In the genomic region with DNA sequence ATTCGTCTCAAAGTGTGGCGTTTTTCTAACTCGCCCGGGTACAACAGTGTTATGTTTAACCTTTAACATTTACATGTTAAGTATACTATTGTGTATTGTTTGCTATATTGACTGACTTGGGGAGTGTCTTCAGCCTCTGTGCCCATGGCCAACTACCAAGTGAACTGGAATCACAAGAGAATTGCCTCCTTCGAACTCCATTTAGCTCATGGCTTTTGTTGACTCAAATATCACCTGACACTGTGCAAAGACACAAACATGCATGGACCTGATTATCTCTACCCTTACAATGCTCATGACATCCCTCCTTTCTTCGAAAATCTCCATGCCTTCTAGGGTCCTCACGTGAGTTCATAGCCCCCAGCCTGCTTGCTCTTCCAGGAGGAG, we compare ENCODE assay signal across 8 cellular contexts. TPM values are rescaled to one million over a fixed set of nuclear protein-coding genes. Genes with fewer than 3 reads are reported as not detected.
A peak's percentile ranks its signal among the peaks of the same experiment; 100 is the strongest.
DNase-seq lines count a peak whose midpoint lies in the region; ATAC-seq, FAIRE-seq and TF ChIP-seq lines count a peak whose summit lies in the region.

No MANE protein-coding gene starts in this region.

- intact Hi-C loops in activated CD4-positive, alpha-beta T cell treated with anti-CD3 and anti-CD28 coated beads, Interleukin-2, amount 10 ng/mL, durations not matched to agents 24 days and 14 days (cut with micrococcal nuclease): no loop called here

- H3K36me3 Mint-ChIP-seq in activated CD4-positive, alpha-beta T cell treated with anti-CD3 and anti-CD28 coated beads, Interleukin-2, amount 10 ng/mL, durations not matched to agents 24 days and 14 days (ENCODE audit: low read depth): peaks cover 53% of the 10 kb centered on the region
- peaks cover 50% of the 10 kb centered on the region for H3K36me3 Mint-ChIP-seq in activated naive CD8-positive, alpha-beta T cell treated with anti-CD3 and anti-CD28 coated beads, Interleukin-2, amount 10 ng/mL, durations not matched to agents 7 days and 5 days

- TF ChIP-seq POLR2A in suprapubic skin (IDR thresholded peaks at IDR 0.05): no peak

- peak; percentile 74 for FAIRE-seq in keratinocyte (lab: Jason Lieb, UNC)

- peaks cover 36% of the 10 kb centered on the region for H3K9me3 Mint-ChIP-seq in activated CD4-positive, alpha-beta T cell treated with anti-CD3 and anti-CD28 coated beads, Interleukin-2, amount 10 ng/mL, durations not matched to agents 24 days and 14 days
- H3K9me3 Mint-ChIP-seq in activated naive CD8-positive, alpha-beta T cell treated with anti-CD3 and anti-CD28 coated beads, Interleukin-2, amount 10 ng/mL, durations not matched to agents 7 days and 5 days: peaks cover 20% of the 10 kb centered on the region

- no peaks in the 10 kb centered on the region for H3K27me3 Mint-ChIP-seq in activated CD4-positive, alpha-beta T cell treated with anti-CD3 and anti-CD28 coated beads, Interleukin-2, amount 10 ng/mL, durations not matched to agents 24 days and 14 days
- H3K27me3 Mint-ChIP-seq in activated naive CD8-positive, alpha-beta T cell treated with anti-CD3 and anti-CD28 coated beads, Interleukin-2, amount 10 ng/mL, durations not matched to agents 7 days and 5 days: no peaks in the 10 kb centered on the region

- peak overlapping the region; percentile 84 for H3K27ac Mint-ChIP-seq in activated CD4-positive, alpha-beta T cell treated with anti-CD3 and anti-CD28 coated beads, Interleukin-2, amount 10 ng/mL, durations not matched to agents 24 days and 14 days
- H3K27ac Mint-ChIP-seq in activated naive CD8-positive, alpha-beta T cell treated with anti-CD3 and anti-CD28 coated beads, Interleukin-2, amount 10 ng/mL, durations not matched to agents 7 days and 5 days: peak overlapping the region; percentile 89

- peak overlapping the region; percentile 78 for H3K4me2 ChIP-seq in keratinocyte (ENCODE audit: control insufficient read depth, extremely low read depth, insufficient read depth, low read depth, low read length)

- H3K79me2 ChIP-seq in keratinocyte (ENCODE audit: control insufficient read depth, insufficient read depth, low read length): peaks cover 55% of the 10 kb centered on the region

- peak overlapping the region; percentile 89 for H3K4me3 Mint-ChIP-seq in activated CD4-positive, alpha-beta T cell treated with anti-CD3 and anti-CD28 coated beads, Interleukin-2, amount 10 ng/mL, durations not matched to agents 24 days and 14 days
- H3K4me3 Mint-ChIP-seq in activated naive CD8-positive, alpha-beta T cell treated with anti-CD3 and anti-CD28 coated beads, Interleukin-2, amount 10 ng/mL, durations not matched to agents 7 days and 5 days: peak overlapping the region; percentile 93

- ATAC-seq in activated naive CD8-positive, alpha-beta T cell treated with anti-CD3 and anti-CD28 coated beads, Interleukin-2, amount 10 ng/mL, durations not matched to agents 7 days and 5 days (ENCODE audit: low read depth): no peak
- no peak for ATAC-seq in HG03025 (IDR thresholded peaks at IDR 0.05; ENCODE audit: low FRiP score, unreplicated experiment)

- H3K4me1 ChIP-seq in keratinocyte (ENCODE audit: control insufficient read depth, extremely low read depth, insufficient read depth, low read length): peaks cover 8% of the 10 kb centered on the region
- H3K4me1 ChIP-seq in suprapubic skin: peaks cover 6% of the 10 kb centered on the region

- TF ChIP-seq EP300 in suprapubic skin (IDR thresholded peaks at IDR 0.05): no peak

- WGBS in suprapubic skin: 2% methylated on average over 7 of the region's 7 CpGs

- peak overlapping the region; percentile 97 for H2AFZ ChIP-seq in keratinocyte (ENCODE audit: control insufficient read depth, low read length)

- no peak for DNase-seq in activated CD4-positive, alpha-beta T cell treated with anti-CD3 and anti-CD28 coated beads, Interleukin-2, amount 10 ng/mL, durations not matched to agents 24 days and 14 days
- no peak for DNase-seq in activated CD4-positive, alpha-beta T cell treated with anti-CD3 and anti-CD28 coated beads, Interleukin-2, amount 50 U/mL, for 48 hours
- no peak for DNase-seq in activated naive CD8-positive, alpha-beta T cell treated with anti-CD3 and anti-CD28 coated beads, Interleukin-2, amount 10 ng/mL, durations not matched to agents 7 days and 5 days
- no peak for DNase-seq in keratinocyte (ENCODE audit: low read depth, low spot score)
- no peak for DNase-seq in suprapubic skin (ENCODE audit: low spot score in 2 of 2)
- no peak for DNase-seq in epidermal melanocyte (ENCODE audit: insufficient read length, low spot score)
- no peak for DNase-seq in NCI-H146 treated with DMSO at 0.1 percent for 48 hours (lab: John Stamatoyannopoulos, UW; ENCODE audit: unreplicated experiment)

- peak overlapping the region; percentile 93 for H3K9ac ChIP-seq in keratinocyte (ENCODE audit: control insufficient read depth, extremely low read depth, insufficient read depth, low read length)

- H3K36me3 ChIP-seq in keratinocyte (ENCODE audit: control insufficient read depth in 2 of 2, extremely low read depth in 1 of 2, insufficient read depth in 2 of 2, low read length in 2 of 2) (peaks cover 0 to 5% of the 10 kb centered on the region in 2 experiments), suprapubic skin (peaks cover 13% of the 10 kb centered on the region)

- H3K4me1 Mint-ChIP-seq in activated CD4-positive, alpha-beta T cell treated with anti-CD3 and anti-CD28 coated beads, Interleukin-2, amount 10 ng/mL, durations not matched to agents 24 days and 14 days: peaks cover 11% of the 10 kb centered on the region
- H3K4me1 Mint-ChIP-seq in activated naive CD8-positive, alpha-beta T cell treated with anti-CD3 and anti-CD28 coated beads, Interleukin-2, amount 10 ng/mL, durations not matched to agents 7 days and 5 days: peaks cover 18% of the 10 kb centered on the region

- H3K27me3 ChIP-seq in keratinocyte (ENCODE audit: control insufficient read depth, extremely low read depth, insufficient read depth, low read length) (no peaks in the 10 kb centered on the region), suprapubic skin (no peaks in the 10 kb centered on the region)

- POLR2A ChIA-PET in activated naive CD8-positive, alpha-beta T cell treated with anti-CD3 and anti-CD28 coated beads, Interleukin-2, amount 10 ng/mL, durations not matched to agents 7 days and 5 days (lab: Charles Lee): interaction anchor here (0.9 to 2.9 kb wide), 4 partner anchors 28 to 452 kb away, joined by 3 to 12 read pairs (median 8); a partner anchor contains a TSS

- peak overlapping the region; percentile 81 for H3K27ac ChIP-seq in keratinocyte (ENCODE audit: control insufficient read depth, insufficient read depth, low read length)
- H3K27ac ChIP-seq in suprapubic skin: peak overlapping the region; percentile 77

- H3K9me3 ChIP-seq in keratinocyte (ENCODE audit: control insufficient read depth, low read depth, low read length) (no peaks in the 10 kb centered on the region), suprapubic skin (no peaks in the 10 kb centered on the region)

- H4K20me1 ChIP-seq in keratinocyte (ENCODE audit: control insufficient read depth, extremely low read depth, insufficient read depth, low read length): no peaks in the 10 kb centered on the region

- TF ChIP-seq CTCF in keratinocyte (optimal IDR thresholded peaks at IDR 0.05 in 1 of 3, IDR thresholded peaks at IDR 0.05 in 1 of 3, conservative IDR thresholded peaks at IDR 0.05 in 1 of 3; ENCODE audit: extremely low read depth in 1 of 3, insufficient read depth in 2 of 3, low read length in 3 of 3) (no peak), suprapubic skin (IDR thresholded peaks at IDR 0.05) (no peak)

- dilution Hi-C loops in keratinocyte (cut with MboI; ENCODE audit: extremely low pct_ligation_motif_present, low sequenced_read_pairs): no loop called here

- peak overlapping the region; percentile 81 to 89 (median 82) for H3K4me3 ChIP-seq in keratinocyte (ENCODE audit: control insufficient read depth in 2 of 3, extremely low read depth in 1 of 3, insufficient read depth in 2 of 3, low read depth in 1 of 3, low read length in 3 of 3)
- peak overlapping the region; percentile 52 for H3K4me3 ChIP-seq in suprapubic skin

- H3K9me1 ChIP-seq in keratinocyte (ENCODE audit: control insufficient read depth, extremely low read depth, insufficient read depth, low read length): no peaks in the 10 kb centered on the region

RNA-seq across cellular contexts. Expression of a gene that starts 0.7 kb away (rescaled TPM):
- 17.5 and 17.7 TPM in 2 replicates for total RNA-seq in activated CD4-positive, alpha-beta T cell treated with anti-CD3 and anti-CD28 coated beads, Interleukin-2, amount 10 ng/mL, durations not matched to agents 24 days and 14 days
- total RNA-seq in activated naive CD8-positive, alpha-beta T cell treated with anti-CD3 and anti-CD28 coated beads, Interleukin-2, amount 10 ng/mL, durations not matched to agents 7 days and 5 days: 10 to 100 TPM; 38.4 to 43.3 TPM
- polyA plus RNA-seq in keratinocyte: 13.8 to 17.2 TPM (median 17.2 TPM) in 3 replicates
- 6.1 TPM for polyA plus RNA-seq in keratinocyte (2011; ENCODE audit: low read depth)
- 10.0 and 12.1 TPM in 2 replicates for polyA plus RNA-seq in keratinocyte (2011; cell fraction: cytosol; rRNA removed)
- polyA plus RNA-seq in keratinocyte (2011; cell fraction: nucleus; rRNA removed): 17.0 and 17.9 TPM in 2 replicates
- polyA plus RNA-seq in keratinocyte (2012; ENCODE audit: low replicate concordance): 16.7 and 18.9 TPM in 2 replicates
- polyA minus RNA-seq in keratinocyte: 29.4 to 35.8 TPM (median 34.2 TPM) in 3 replicates
- 6.7 TPM for polyA minus RNA-seq in keratinocyte (2011; cell fraction: cytosol; rRNA and poly(A)+ RNA removed)
- polyA minus RNA-seq in keratinocyte (2011; cell fraction: nucleus; rRNA and poly(A)+ RNA removed): 18.6 and 32.1 TPM in 2 replicates
- 10 to 100 TPM in 3 of 4 donors, 1 to 10 TPM in 1; 9.1 to 36.6 (median 18.3) TPM for total RNA-seq in suprapubic skin

RNA-seq across cellular contexts. Expression of a gene that starts 28.3 kb away (rescaled TPM):
- total RNA-seq in activated CD4-positive, alpha-beta T cell treated with anti-CD3 and anti-CD28 coated beads, Interleukin-2, amount 10 ng/mL, durations not matched to agents 24 days and 14 days: 9.7 and 11.6 TPM in 2 replicates
- 10 to 100 TPM; 35.8 to 36.5 TPM for total RNA-seq in activated naive CD8-positive, alpha-beta T cell treated with anti-CD3 and anti-CD28 coated beads, Interleukin-2, amount 10 ng/mL, durations not matched to agents 7 days and 5 days
- polyA plus RNA-seq in keratinocyte: 2.9 to 6.1 TPM (median 5.8 TPM) in 3 replicates
- polyA plus RNA-seq in keratinocyte (2011; ENCODE audit: low read depth): 1.7 TPM
- polyA plus RNA-seq in keratinocyte (2011; cell fraction: cytosol; rRNA removed): 1.1 and 1.7 TPM in 2 replicates
- polyA plus RNA-seq in keratinocyte (2011; cell fraction: nucleus; rRNA removed): 11.4 and 12.0 TPM in 2 replicates
- 3.0 and 3.1 TPM in 2 replicates for polyA plus RNA-seq in keratinocyte (2012; ENCODE audit: low replicate concordance)
- 3.3 to 14.2 TPM (median 9.1 TPM) in 3 replicates for polyA minus RNA-seq in keratinocyte
- 3.5 TPM for polyA minus RNA-seq in keratinocyte (2011; cell fraction: cytosol; rRNA and poly(A)+ RNA removed)
- polyA minus RNA-seq in keratinocyte (2011; cell fraction: nucleus; rRNA and poly(A)+ RNA removed): 7.9 and 17.8 TPM in 2 replicates
- 10 to 100 TPM in 2 of 4 donors, 1 to 10 TPM in 2; 8.0 to 18.5 (median 10.8) TPM for total RNA-seq in suprapubic skin

RNA-seq across cellular contexts. Expression of a gene that starts 38.4 kb away (rescaled TPM):
- 30.1 and 30.9 TPM in 2 replicates for total RNA-seq in activated CD4-positive, alpha-beta T cell treated with anti-CD3 and anti-CD28 coated beads, Interleukin-2, amount 10 ng/mL, durations not matched to agents 24 days and 14 days
- total RNA-seq in activated naive CD8-positive, alpha-beta T cell treated with anti-CD3 and anti-CD28 coated beads, Interleukin-2, amount 10 ng/mL, durations not matched to agents 7 days and 5 days: 10 to 100 TPM; 46.6 to 52.7 TPM
- 8.2 to 14.4 TPM (median 14.0 TPM) in 3 replicates for polyA plus RNA-seq in keratinocyte
- 2.9 TPM for polyA plus RNA-seq in keratinocyte (2011; ENCODE audit: low read depth)
- polyA plus RNA-seq in keratinocyte (2011; cell fraction: cytosol; rRNA removed): 4.7 and 8.2 TPM in 2 replicates
- polyA plus RNA-seq in keratinocyte (2011; cell fraction: nucleus; rRNA removed): 40.8 and 42.7 TPM in 2 replicates
- 6.5 and 9.4 TPM in 2 replicates for polyA plus RNA-seq in keratinocyte (2012; ENCODE audit: low replicate concordance)
- 18.6 to 28.5 TPM (median 18.9 TPM) in 3 replicates for polyA minus RNA-seq in keratinocyte
- polyA minus RNA-seq in keratinocyte (2011; cell fraction: cytosol; rRNA and poly(A)+ RNA removed): 33.2 TPM
- 16.9 and 28.7 TPM in 2 replicates for polyA minus RNA-seq in keratinocyte (2011; cell fraction: nucleus; rRNA and poly(A)+ RNA removed)
- 10 to 100 TPM; 16.4 to 43.2 (median 20.0) TPM for total RNA-seq in suprapubic skin

RNA-seq across cellular contexts. Expression of a gene that starts 47.1 kb away (rescaled TPM):
- 1.2 and 1.5 TPM in 2 replicates for total RNA-seq in activated CD4-positive, alpha-beta T cell treated with anti-CD3 and anti-CD28 coated beads, Interleukin-2, amount 10 ng/mL, durations not matched to agents 24 days and 14 days
- total RNA-seq in activated naive CD8-positive, alpha-beta T cell treated with anti-CD3 and anti-CD28 coated beads, Interleukin-2, amount 10 ng/mL, durations not matched to agents 7 days and 5 days: 10 to 100 TPM; 14.8 to 16.8 TPM
- polyA plus RNA-seq in keratinocyte: 2.1 to 3.9 TPM (median 2.9 TPM) in 3 replicates
- polyA plus RNA-seq in keratinocyte (2011; ENCODE audit: low read depth): 0.94 TPM
- 1.4 and 2.4 TPM in 2 replicates for polyA plus RNA-seq in keratinocyte (2011; cell fraction: cytosol; rRNA removed)
- 8.4 and 9.1 TPM in 2 replicates for polyA plus RNA-seq in keratinocyte (2011; cell fraction: nucleus; rRNA removed)
- polyA plus RNA-seq in keratinocyte (2012; ENCODE audit: low replicate concordance): 2.3 and 3.2 TPM in 2 replicates
- 1.1 to 8.9 TPM (median 3.4 TPM) in 3 replicates for polyA minus RNA-seq in keratinocyte
- 2.3 TPM for polyA minus RNA-seq in keratinocyte (2011; cell fraction: cytosol; rRNA and poly(A)+ RNA removed)
- polyA minus RNA-seq in keratinocyte (2011; cell fraction: nucleus; rRNA and poly(A)+ RNA removed): 6.2 and 12.3 TPM in 2 replicates
- 10 to 100 TPM in 1 of 4 donors, 1 to 10 TPM in 3; 1.2 to 33.4 (median 4.5) TPM for total RNA-seq in suprapubic skin

RNA-seq across cellular contexts. Expression of a gene that starts 58.0 kb away (rescaled TPM):
- total RNA-seq in activated CD4-positive, alpha-beta T cell treated with anti-CD3 and anti-CD28 coated beads, Interleukin-2, amount 10 ng/mL, durations not matched to agents 24 days and 14 days: 25.5 and 27.5 TPM in 2 replicates
- total RNA-seq in activated naive CD8-positive, alpha-beta T cell treated with anti-CD3 and anti-CD28 coated beads, Interleukin-2, amount 10 ng/mL, durations not matched to agents 7 days and 5 days: 10 to 100 TPM; 19.1 to 21.0 TPM
- polyA plus RNA-seq in keratinocyte: 8.5 to 12.8 TPM (median 11.8 TPM) in 3 replicates
- 3.1 TPM for polyA plus RNA-seq in keratinocyte (2011; ENCODE audit: low read depth)
- 4.1 and 6.1 TPM in 2 replicates for polyA plus RNA-seq in keratinocyte (2011; cell fraction: cytosol; rRNA removed)
- 22.5 and 26.9 TPM in 2 replicates for polyA plus RNA-seq in keratinocyte (2011; cell fraction: nucleus; rRNA removed)
- 7.0 and 10.7 TPM in 2 replicates for polyA plus RNA-seq in keratinocyte (2012; ENCODE audit: low replicate concordance)
- polyA minus RNA-seq in keratinocyte: 13.4 to 37.8 TPM (median 19.2 TPM) in 3 replicates
- polyA minus RNA-seq in keratinocyte (2011; cell fraction: cytosol; rRNA and poly(A)+ RNA removed): 15.0 TPM
- 14.7 and 34.1 TPM in 2 replicates for polyA minus RNA-seq in keratinocyte (2011; cell fraction: nucleus; rRNA and poly(A)+ RNA removed)
- total RNA-seq in suprapubic skin: 10 to 100 TPM; 15.0 to 28.6 (median 19.6) TPM
